8 cellular contexts compared by ENCODE assay signal in the genomic region with DNA sequence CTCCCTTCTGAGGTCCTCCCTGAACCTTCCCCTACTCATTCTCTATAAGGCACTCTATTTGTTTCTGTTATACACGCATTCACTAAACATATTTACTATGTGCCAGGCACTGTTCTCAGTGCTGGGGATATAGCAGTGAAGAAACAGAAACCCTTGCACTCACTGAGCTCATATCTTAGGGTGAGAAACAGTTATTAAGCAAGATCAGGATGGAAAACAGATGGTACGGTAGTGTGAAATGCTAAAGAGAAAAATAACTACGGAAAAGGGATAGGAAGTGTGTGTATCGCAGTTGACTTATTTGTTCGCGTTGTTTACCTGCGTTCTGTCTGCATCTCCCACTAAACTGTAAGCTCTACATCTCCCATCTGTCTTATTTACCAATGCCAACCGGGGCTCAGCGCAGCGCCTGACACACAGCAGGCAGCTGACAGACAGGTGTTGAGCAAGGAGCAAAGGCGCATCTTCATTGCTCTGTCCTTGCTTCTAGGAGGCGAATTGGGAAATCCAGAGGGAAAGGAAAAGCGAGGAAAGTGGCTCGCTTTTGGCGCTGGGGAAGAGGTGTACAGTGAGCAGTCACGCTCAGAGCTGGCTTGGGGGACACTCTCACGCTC. TPM values are rescaled to one million over a fixed set of nuclear protein-coding genes. Genes with fewer than 3 reads are reported as not detected.
A peak's percentile ranks its signal among the peaks of the same experiment; 100 is the strongest.
DNase-seq lines count a peak whose midpoint lies in the region; ATAC-seq and TF ChIP-seq lines count a peak whose summit lies in the region.

No MANE protein-coding gene starts in this region.

- in situ Hi-C loops in gastrocnemius medialis (cut with MboI; ENCODE audit: low sequenced_read_pairs in 4 of 4) = no loop called here

- DNase-seq in WERI-Rb-1 = no peak
- no peak for DNase-seq in glutamatergic neuron
- peak in 1 of 2 donors; percentile 60 for DNase-seq in gastrocnemius medialis
- DNase-seq in activated gamma-delta T cell (lab: John Stamatoyannopoulos, UW) = no peak
- DNase-seq in DMS114 treated with DMSO at 0.1 percent for 48 hours (lab: John Stamatoyannopoulos, UW; ENCODE audit: unreplicated experiment) = no peak
- DNase-seq in NCI-H774 (lab: John Stamatoyannopoulos, UW) = no peak

- H3K27me3 Mint-ChIP-seq in glutamatergic neuron (ENCODE audit: unreplicated experiment) = peaks cover 3% of the 10 kb centered on the region

- H3K9me2 ChIP-seq in DOHH2 (replicated peaks; ENCODE audit: control insufficient read depth, low read length) = no peaks in the 10 kb centered on the region

- H3K36me3 Mint-ChIP-seq in glutamatergic neuron (ENCODE audit: unreplicated experiment) = no peaks in the 10 kb centered on the region

- H3K9me3 ChIP-seq in DOHH2 (ENCODE audit: control insufficient read depth, insufficient read depth, low read length) (no peaks in the 10 kb centered on the region), WERI-Rb-1 (ENCODE audit: severe bottlenecking) (no peaks in the 10 kb centered on the region), gastrocnemius medialis (no peaks in the 10 kb centered on the region)

- intact Hi-C loops in gastrocnemius medialis (cut with DNase I; ENCODE audit: low total_unique reads) = no loop called here

- peak overlapping the region; percentile 72 for H3K27ac Mint-ChIP-seq in glutamatergic neuron (ENCODE audit: unreplicated experiment)

- peak overlapping the region; percentile 92 for H3K4me2 ChIP-seq in DOHH2 (ENCODE audit: low read length)

- peaks cover 11% of the 10 kb centered on the region; the same call in 1 of the 2 replicates for H4K20me1 ChIP-seq in DOHH2 (ENCODE audit: control insufficient read depth, insufficient read depth, low read depth, low read length)

- H3K4me1 ChIP-seq in DOHH2 (ENCODE audit: control insufficient read depth, low read length) = peaks cover 31% of the 10 kb centered on the region
- H3K4me1 ChIP-seq in gastrocnemius medialis = peaks cover 18 to 22% of the 10 kb centered on the region in 2 donors

- no peak for TF ChIP-seq CTCF in DOHH2 (IDR thresholded peaks at IDR 0.05; ENCODE audit: low read depth, low read length, poor library complexity, severe bottlenecking)
- TF ChIP-seq CTCF in WERI-Rb-1 (IDR thresholded peaks at IDR 0.05; ENCODE audit: low read depth, low read length) = no peak
- no peak for TF ChIP-seq CTCF in glutamatergic neuron (IDR thresholded peaks at IDR 0.05; ENCODE audit: partially characterized antibody, unreplicated experiment)
- no peak for TF ChIP-seq CTCF in gastrocnemius medialis (IDR thresholded peaks at IDR 0.05 in 4 of 5, conservative IDR thresholded peaks at IDR 0.05 in 1 of 5)

- H3K27me3 ChIP-seq in DOHH2 (ENCODE audit: control insufficient read depth, low read length) = no peaks in the 10 kb centered on the region
- no peaks in the 10 kb centered on the region for H3K27me3 ChIP-seq in WERI-Rb-1 (ENCODE audit: insufficient read depth, low read depth, severe bottlenecking)
- no peaks in the 10 kb centered on the region for H3K27me3 ChIP-seq in gastrocnemius medialis

- H3K27ac ChIP-seq in DOHH2 (ENCODE audit: low read depth, low read length) (no peak overlapping the region), WERI-Rb-1 (peak overlapping the region; percentile 86), gastrocnemius medialis (peak overlapping the region; percentile 93 to 97 (median 96))

- peak overlapping the region; percentile 84 for H3K4me3 ChIP-seq in DOHH2 (ENCODE audit: low read length)
- peak overlapping the region; percentile 75 for H3K4me3 ChIP-seq in WERI-Rb-1 (ENCODE audit: low read depth, low read length)
- H3K4me3 ChIP-seq in gastrocnemius medialis = peak overlapping the region; percentile 94 to 100 (median 97)

- H3F3A ChIP-seq in DOHH2 (ENCODE audit: control insufficient read depth, insufficient read depth) = no peaks in the 10 kb centered on the region

- H3K79me2 ChIP-seq in DOHH2 (ENCODE audit: control insufficient read depth, low read length) = peaks cover 57% of the 10 kb centered on the region

- peak overlapping the region; percentile 95 for H3K4me3 Mint-ChIP-seq in glutamatergic neuron (ENCODE audit: unreplicated experiment)

- H3K4me1 Mint-ChIP-seq in glutamatergic neuron (ENCODE audit: low read depth, unreplicated experiment) = peaks cover 10% of the 10 kb centered on the region

- H3K9me3 Mint-ChIP-seq in glutamatergic neuron (ENCODE audit: unreplicated experiment) = peaks cover 2% of the 10 kb centered on the region

- H3K36me3 ChIP-seq in DOHH2 (ENCODE audit: control insufficient read depth, low read length) = peaks cover 46% of the 10 kb centered on the region
- H3K36me3 ChIP-seq in WERI-Rb-1 = peaks cover 5% of the 10 kb centered on the region
- peaks cover 0 to 18% of the 10 kb centered on the region in 2 donors for H3K36me3 ChIP-seq in gastrocnemius medialis

- no peak for TF ChIP-seq POLR2A in gastrocnemius medialis (IDR thresholded peaks at IDR 0.05)

- ATAC-seq in HG03060 (IDR thresholded peaks at IDR 0.05; ENCODE audit: low read depth, unreplicated experiment) = peak; percentile 2
- peak; percentile 14 to 52 for ATAC-seq in gastrocnemius medialis

RNA-seq across cellular contexts. Expression of gene CYB5RL, which starts 0.6 kb away (rescaled TPM):
- total RNA-seq in glutamatergic neuron (ENCODE audit: unreplicated experiment) (6.8 TPM), gastrocnemius medialis (1 to 10 TPM; 1.8 to 5.8 (median 3.4) TPM)

RNA-seq across cellular contexts. Expression of gene MRPL37, which starts 0.7 kb away (rescaled TPM):
- total RNA-seq in glutamatergic neuron (ENCODE audit: unreplicated experiment) = 50.9 TPM
- total RNA-seq in gastrocnemius medialis = 100 to 1,000 TPM in 3 of 4 donors, 10 to 100 TPM in 1; 91.6 to 141 (median 121) TPM

RNA-seq across cellular contexts. Expression of gene CDCP2, which starts 46.5 kb away (rescaled TPM):
- not detected for total RNA-seq in glutamatergic neuron (ENCODE audit: unreplicated experiment)
- not detected for total RNA-seq in gastrocnemius medialis
